In genomic region chr7:43735403-43735801, GRCh38 we compare ENCODE assay signal across 14 cellular contexts. TPM values are rescaled to one million over a fixed set of nuclear protein-coding genes. Genes with fewer than 3 reads are reported as not detected.
A peak's percentile ranks its signal among the peaks of the same experiment; 100 is the strongest.
DNase-seq lines count a peak whose midpoint lies in the region; ATAC-seq and TF ChIP-seq lines count a peak whose summit lies in the region.
"Had no signal": no experiment of that assay in that cellular context is flagged by ENCODE, and none has a peak within 500 bp of the region (broad histone marks: within the 10 kb centered on the region; RNA-seq: fewer than 3 reads in every experiment).

No MANE protein-coding gene starts in this region.

- no peaks in the 10 kb centered on the region for H3K9me3 ChIP-seq in OCI-LY7 (ENCODE audit: low read length)
- H3K9me3 ChIP-seq: sigmoid colon, upper lobe of right lung had no signal

- 0 out of 2 replicates have a peak, but pooled peaks cover 3% of the 10 kb centered on the region for H3K9me2 ChIP-seq in OCI-LY7 (ENCODE audit: insufficient read depth, low read length)

- H3K4me3 ChIP-seq in GM06990 (replicated peaks; ENCODE audit: low read depth, low read length) = no peak overlapping the region
- no peak overlapping the region for H3K4me3 ChIP-seq in OCI-LY7 (ENCODE audit: low read depth, low read length, poor library complexity, severe bottlenecking)
- H3K4me3 ChIP-seq: sigmoid colon, upper lobe of right lung had no signal

- H3K27me3 Mint-ChIP-seq in T-helper 2 cell treated with Interferon-gamma antibody and Interleukin-4, amounts not matched to agents 5 μg/mL and 100 μg/mL, for 36 hours (ENCODE audit: low read depth) = no peaks in the 10 kb centered on the region

- H3K4me1 ChIP-seq in OCI-LY7 (ENCODE audit: insufficient read depth, low read length, poor library complexity, severe bottlenecking) = peaks cover under 1% of the 10 kb centered on the region
- H3K4me1 ChIP-seq: upper lobe of right lung had no signal

- intact Hi-C loops in OCI-LY7 (cut with micrococcal nuclease; ENCODE audit: unreplicated experiment) = no loop called here

- no peak for TF ChIP-seq CTCF in GM06990 (IDR thresholded peaks at IDR 0.05; ENCODE audit: insufficient read depth, low read length, poor library complexity, severe bottlenecking)
- no peak for TF ChIP-seq CTCF in OCI-LY7 (conservative IDR thresholded peaks at IDR 0.05; ENCODE audit: low read length)

- BruUV-seq in OCI-LY7 (replicated peaks; lab: Mats Ljungman, UMichigan) = no TSS peak

- no peak overlapping the region for H3K4me3 Mint-ChIP-seq in T-helper 2 cell treated with Interferon-gamma antibody and Interleukin-4, amounts not matched to agents 5 μg/mL and 100 μg/mL, for 36 hours
- H3K4me3 Mint-ChIP-seq: WTC11 had no signal

- POLR2A ChIA-PET in OCI-LY7 (lab: Charles Lee) = no interaction called here

- no peak overlapping the region for H2AFZ ChIP-seq in OCI-LY7 (ENCODE audit: low read length)

- H3K36me3 Mint-ChIP-seq in T-helper 2 cell treated with Interferon-gamma antibody and Interleukin-4, amounts not matched to agents 5 μg/mL and 100 μg/mL, for 36 hours (ENCODE audit: low read depth) = no peaks in the 10 kb centered on the region
- H3K36me3 Mint-ChIP-seq: naive B cell, WTC11 had no signal

- H3K27ac ChIP-seq in OCI-LY7 (ENCODE audit: low read depth, low read length, poor library complexity, severe bottlenecking) = no peak overlapping the region
- H3K27ac ChIP-seq: sigmoid colon, upper lobe of right lung had no signal

- H3K36me3 ChIP-seq in GM06990 (ENCODE audit: control insufficient read depth, insufficient read depth, low read length) = no peaks in the 10 kb centered on the region
- no peaks in the 10 kb centered on the region for H3K36me3 ChIP-seq in OCI-LY7 (ENCODE audit: insufficient read depth, low read length)
- H3K36me3 ChIP-seq: sigmoid colon, upper lobe of right lung had no signal

- no peaks in the 10 kb centered on the region for H4K20me1 ChIP-seq in OCI-LY7 (ENCODE audit: insufficient read depth, low read length)

- CTCF ChIA-PET in OCI-LY7 (lab: Charles Lee; ENCODE audit: unreplicated experiment) = no interaction called here

- H3K4me1 Mint-ChIP-seq in T-helper 2 cell treated with Interferon-gamma antibody and Interleukin-4, amounts not matched to agents 5 μg/mL and 100 μg/mL, for 36 hours (ENCODE audit: low read depth) = peaks cover 3% of the 10 kb centered on the region
- H3K4me1 Mint-ChIP-seq: naive B cell had no signal

- peak; percentile 44 for DNase-seq in GM06990 (ENCODE audit: extremely low read depth, insufficient read length)
- DNase-seq in OCI-LY7 (ENCODE audit: low spot score) = no peak
- no peak for DNase-seq in T-helper 2 cell treated with Interferon-gamma antibody and Interleukin-4, amounts not matched to agents 5 μg/mL and 100 μg/mL, for 36 hours (ENCODE audit: low spot score)
- DNase-seq in RPMI8226 = no peak
- DNase-seq: kidney, naive B cell, NCI-H526, sigmoid colon, upper lobe of right lung had no signal

- peaks cover 4% of the 10 kb centered on the region for H3K9me3 Mint-ChIP-seq in T-helper 2 cell treated with Interferon-gamma antibody and Interleukin-4, amounts not matched to agents 5 μg/mL and 100 μg/mL, for 36 hours
- H3K9me3 Mint-ChIP-seq: naive B cell had no signal

- H3K79me2 ChIP-seq in OCI-LY7 (ENCODE audit: insufficient read depth, low read depth, low read length) = no peaks in the 10 kb centered on the region

- ATAC-seq in GM18870 (IDR thresholded peaks at IDR 0.05; ENCODE audit: unreplicated experiment) (peak; percentile 31), HG02610 (IDR thresholded peaks at IDR 0.05; ENCODE audit: unreplicated experiment) (peak; percentile 34), HG03460 (IDR thresholded peaks at IDR 0.05; ENCODE audit: unreplicated experiment) (peak; percentile 40), HG03469 (IDR thresholded peaks at IDR 0.05; ENCODE audit: unreplicated experiment) (no peak)
- ATAC-seq: WTC11 had no signal

- no peak overlapping the region for H3K4me2 ChIP-seq in OCI-LY7 (ENCODE audit: low read length)

- H3K27me3 ChIP-seq in GM06990 (replicated peaks; ENCODE audit: control insufficient read depth, insufficient read depth, low read length) = no peaks in the 10 kb centered on the region
- H3K27me3 ChIP-seq: sigmoid colon, upper lobe of right lung had no signal

- no peak overlapping the region for H3K27ac Mint-ChIP-seq in T-helper 2 cell treated with Interferon-gamma antibody and Interleukin-4, amounts not matched to agents 5 μg/mL and 100 μg/mL, for 36 hours
- H3K27ac Mint-ChIP-seq: naive B cell, WTC11 had no signal

RNA-seq across cellular contexts. Expression of gene COA1, which starts 6.1 kb away (rescaled TPM):
- total RNA-seq in OCI-LY7 (2014; rRNA removed; shearing (Covaris generic)) = 96.0 and 96.9 TPM in 2 replicates
- total RNA-seq in OCI-LY7 (2022) = 63.9 and 77.5 TPM in 2 replicates

RNA-seq across cellular contexts. Expression of gene BLVRA, which starts 23.1 kb away (rescaled TPM):
- not detected in 2 replicates for total RNA-seq in OCI-LY7 (2014; rRNA removed; shearing (Covaris generic))
- 0.70 and 0.91 TPM in 2 replicates for total RNA-seq in OCI-LY7 (2022)
